16 cellular contexts compared by ENCODE assay signal in genomic region chr9:121838757-121839669, GRCh38.
DNase-seq lines count a peak whose midpoint lies in the region; ATAC-seq and TF ChIP-seq lines count a peak whose summit lies in the region.
"Had no signal": no experiment of that assay in that cellular context is flagged by ENCODE, and none has a peak within 500 bp of the region (broad histone marks: within the 10 kb centered on the region; RNA-seq: fewer than 3 reads in every experiment).

No MANE protein-coding gene starts in this region.

- H3K9ac ChIP-seq in mammary epithelial cell (ENCODE audit: insufficient read depth, low read length) = no peak overlapping the region

- no peaks in the 10 kb centered on the region for H3K27me3 ChIP-seq in AG04450 (ENCODE audit: control insufficient read depth, insufficient read depth, low read length)
- H3K27me3 ChIP-seq in H7 (ENCODE audit: control insufficient read depth, insufficient read depth, low read length) = no peaks in the 10 kb centered on the region; the same call in 1 of the 2 replicates
- no peaks in the 10 kb centered on the region for H3K27me3 ChIP-seq in right lobe of liver
- H3K27me3 ChIP-seq in mammary epithelial cell (ENCODE audit: insufficient read depth, low read length) = no peaks in the 10 kb centered on the region
- H3K27me3 ChIP-seq: heart right ventricle had no signal

- DNase-seq in AG04450 (ENCODE audit: low read depth, low spot score) (no peak), H7 (peak; percentile 38), astrocyte of the hippocampus (ENCODE audit: low read depth, low spot score) (peak; percentile 23), right lobe of liver (peak in 2 of 3 donors; percentile 24 to 35), mammary epithelial cell (no peak), NCI-H524 treated with DMSO at 0.1 percent for 48 hours (lab: John Stamatoyannopoulos, UW) (no peak)
- no peak for DNase-seq in activated T-cell treated with anti-CD3 and anti-CD28 coated beads, Interleukin-2, amount 50 U/mL, for 24 hours
- DNase-seq: activated CD4-positive, alpha-beta T cell treated with anti-CD3 and anti-CD28 coated beads, Interleukin-2, amount 50 U/mL, for 48 hours; activated naive CD4-positive, alpha-beta T cell treated with Interleukin-2 at 50 U/mL for 16 hours; central memory CD4-positive, alpha-beta T cell; heart right ventricle; NCI-H187; T-helper 9 cell; trophoblast cell had no signal

- no peaks in the 10 kb centered on the region for H3K9me3 Mint-ChIP-seq in activated T-cell treated with anti-CD3 and anti-CD28 coated beads, Interleukin-2, amount 50 U/mL, for 24 hours

- no peaks in the 10 kb centered on the region for H3K27me3 Mint-ChIP-seq in activated T-cell treated with anti-CD3 and anti-CD28 coated beads, Interleukin-2, amount 50 U/mL, for 24 hours

- H3K79me2 ChIP-seq in mammary epithelial cell (ENCODE audit: insufficient read depth, low read length) = no peaks in the 10 kb centered on the region

- no peaks in the 10 kb centered on the region for H3K36me3 Mint-ChIP-seq in activated T-cell treated with anti-CD3 and anti-CD28 coated beads, Interleukin-2, amount 50 U/mL, for 24 hours (ENCODE audit: low read depth)

- H3K36me3 ChIP-seq in H7 (replicated peaks; ENCODE audit: control insufficient read depth, insufficient read depth, low read length) (no peaks in the 10 kb centered on the region), right lobe of liver (no peaks in the 10 kb centered on the region), mammary epithelial cell (ENCODE audit: insufficient read depth, low read length) (no peaks in the 10 kb centered on the region)
- H3K36me3 ChIP-seq: heart right ventricle had no signal

- H3K27ac ChIP-seq in AG04450 (ENCODE audit: low read depth, low read length) = no peak overlapping the region
- H3K27ac ChIP-seq in right lobe of liver = no peak overlapping the region
- H3K27ac ChIP-seq in mammary epithelial cell (ENCODE audit: insufficient read depth, low read depth, low read length) = no peak overlapping the region
- H3K27ac ChIP-seq: heart right ventricle had no signal

- H3K4me2 ChIP-seq in mammary epithelial cell (ENCODE audit: insufficient read depth, low read depth, low read length) = no peak overlapping the region

- CTCF ChIA-PET in AG04450 (lab: Charles Lee) (no interaction called here), mammary epithelial cell (lab: Charles Lee; ENCODE audit: low non-redundant PET) (no interaction called here)

- H4K20me1 ChIP-seq in mammary epithelial cell (ENCODE audit: insufficient read depth, low read length) = no peaks in the 10 kb centered on the region

- TF ChIP-seq CTCF in AG04450 (IDR thresholded peaks at IDR 0.05; ENCODE audit: low read depth, low read length) = peak; percentile 11; the same call in 1 of the 2 replicates
- no peak for TF ChIP-seq CTCF in right lobe of liver (IDR thresholded peaks at IDR 0.05)
- no peak for TF ChIP-seq CTCF in mammary epithelial cell (conservative IDR thresholded peaks at IDR 0.05 in 1 of 2, IDR thresholded peaks at IDR 0.05 in 1 of 2; ENCODE audit: extremely low read depth in 1 of 2, insufficient read depth in 1 of 2, low read depth in 1 of 2, low read length in 2 of 2)

- in situ Hi-C loops in mammary epithelial cell (cut with MboI; ENCODE audit: low sequenced_read_pairs in 2 of 2) = no loop called here

- intact Hi-C loops in right lobe of liver (cut with DNase I) (no loop called here), mammary epithelial cell (cut with micrococcal nuclease) (no loop called here)

- WGBS in right lobe of liver (ENCODE audit: insufficient coverage, low coverage, low lambda C conversion rate, missing lambda C conversion rate) = 96% methylated on average over 22 of the region's 23 CpGs
- 89% methylated on average over 20 of the region's 23 CpGs for WGBS in mammary epithelial cell (ENCODE audit: low coverage, missing lambda C conversion rate)

- H3K4me1 ChIP-seq in right lobe of liver (no peaks in the 10 kb centered on the region), mammary epithelial cell (ENCODE audit: insufficient read depth, low read length) (no peaks in the 10 kb centered on the region)

- H3K4me1 Mint-ChIP-seq in activated T-cell treated with anti-CD3 and anti-CD28 coated beads, Interleukin-2, amount 50 U/mL, for 24 hours (ENCODE audit: low read depth) = peaks cover 13% of the 10 kb centered on the region

- ATAC-seq in right lobe of liver (no peak), HG02798 (IDR thresholded peaks at IDR 0.05; ENCODE audit: poor library complexity, unreplicated experiment) (no peak)
- ATAC-seq: heart right ventricle, Right ventricle myocardium inferior had no signal

- POLR2A ChIA-PET in AG04450 (lab: Yijun Ruan, JAX) = no interaction called here

- H3K4me3 ChIP-seq in AG04450 (ENCODE audit: low read depth, low read length) (no peak overlapping the region), H7 (ENCODE audit: insufficient read depth, low read depth, low read length) (no peak overlapping the region), right lobe of liver (no peak overlapping the region), mammary epithelial cell (replicated peaks in 1 of 3; ENCODE audit: insufficient read depth in 1 of 3, low read depth in 2 of 3, low read length in 3 of 3) (no peak overlapping the region)
- H3K4me3 ChIP-seq: heart right ventricle had no signal

- H3K4me3 Mint-ChIP-seq in activated T-cell treated with anti-CD3 and anti-CD28 coated beads, Interleukin-2, amount 50 U/mL, for 24 hours = no peak overlapping the region

- dilution Hi-C loops in mammary epithelial cell (cut with HindIII; ENCODE audit: low sequenced_read_pairs) = no loop called here

- H3K9me3 ChIP-seq in AG04450 (ENCODE audit: control insufficient read depth, insufficient read depth, low read length) (no peaks in the 10 kb centered on the region), right lobe of liver (no peaks in the 10 kb centered on the region), mammary epithelial cell (replicated peaks; ENCODE audit: insufficient read depth, low read length) (no peaks in the 10 kb centered on the region)

- H2AFZ ChIP-seq in mammary epithelial cell (ENCODE audit: low read depth, low read length) = no peak overlapping the region

- TF ChIP-seq POLR2A in right lobe of liver (IDR thresholded peaks at IDR 0.05) = no peak

- no TSS peak for BruUV-seq in mammary epithelial cell (replicated peaks; lab: Mats Ljungman, UMichigan)

- H3K27ac Mint-ChIP-seq in activated T-cell treated with anti-CD3 and anti-CD28 coated beads, Interleukin-2, amount 50 U/mL, for 24 hours = no peak overlapping the region

Comparison
In these comparisons a context has a peak if more than half of its experiments do, and no peak if none do; other contexts are left out.
1. DNase-seq: peak in H7 (single experiment), astrocyte of the hippocampus (single experiment) and right lobe of liver (2 of 3); none in AG04450 (single experiment), mammary epithelial cell (single experiment), NCI-H524 treated with DMSO at 0.1 percent for 48 hours (single experiment) and activated T-cell treated with anti-CD3 and anti-CD28 coated beads, Interleukin-2, amount 50 U/mL, for 24 hours (single experiment).